Comparison of ENCODE assay signal across 10 cellular contexts in the genomic region with DNA sequence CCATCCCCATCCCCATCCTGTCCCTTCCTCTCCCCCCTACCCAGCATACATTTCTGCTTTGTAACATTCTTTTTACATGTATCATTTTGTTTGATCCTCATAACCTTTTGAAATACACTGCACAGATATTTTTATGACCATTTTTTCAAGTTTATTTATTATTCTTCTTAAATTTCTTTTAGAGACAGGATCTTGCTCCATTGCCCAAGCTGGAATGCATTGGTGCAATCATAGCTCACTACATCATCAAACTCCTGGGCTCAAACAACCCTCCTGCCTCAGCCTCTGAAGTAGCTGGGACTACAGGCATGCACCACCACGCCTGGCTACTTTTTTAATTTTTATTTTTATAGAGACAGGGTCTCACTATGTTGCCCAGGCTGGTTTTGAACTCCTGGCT.
A peak's percentile ranks its signal among the peaks of the same experiment; 100 is the strongest.
DNase-seq lines count a peak whose midpoint lies in the region; ATAC-seq, FAIRE-seq and TF ChIP-seq lines count a peak whose summit lies in the region.
"Had no signal": no experiment of that assay in that cellular context is flagged by ENCODE, and none has a peak within 500 bp of the region (broad histone marks: within the 10 kb centered on the region; RNA-seq: fewer than 3 reads in every experiment).

No MANE protein-coding gene starts in this region.

- peak; percentile 13 for ATAC-seq in IMR-90 (ENCODE audit: low read depth)
- no peak for ATAC-seq in GM19328 (IDR thresholded peaks at IDR 0.05; ENCODE audit: unreplicated experiment)

- peak overlapping the region; percentile 95 for H2BK120ac ChIP-seq in IMR-90 (ENCODE audit: low read depth, low read length)
- H2BK120ac ChIP-seq in H1 (replicated peaks; ENCODE audit: low read depth, low read length), result no peak overlapping the region

- H4K5ac ChIP-seq in IMR-90 (ENCODE audit: low read depth, low read length), result peak overlapping the region; percentile 82; the same call in 1 of the 2 replicates
- H4K5ac ChIP-seq in H1 (ENCODE audit: insufficient read length, low read depth, low read length), result no peak overlapping the region

- H3K18ac ChIP-seq in IMR-90 (ENCODE audit: low read depth, low read length) (peak overlapping the region; percentile 55), H1 (ENCODE audit: extremely low read depth, low read length) (no peak overlapping the region)

- H2AK5ac ChIP-seq in IMR-90 (ENCODE audit: low read depth, low read length) (peak overlapping the region; percentile 74), H1 (ENCODE audit: low read depth, low read length) (no peak overlapping the region)

- DNase-seq in IMR-90 (peak; percentile 72), H1 (ENCODE audit: low read depth in 1 of 2, low spot score in 2 of 2) (no peak), SHP77 treated with DMSO at 0.1 percent for 48 hours (lab: John Stamatoyannopoulos, UW) (no peak), glomerular visceral epithelial cell (ENCODE audit: extremely low spot score) (no peak), NOMO-1 (lab: John Stamatoyannopoulos, UW; ENCODE audit: unreplicated experiment in 2 of 2) (no peak)
- DNase-seq: activated effector memory CD4-positive, alpha-beta T cell treated with anti-CD3 and anti-CD28 coated beads, Interleukin-2, amount 50 U/mL, for 16 hours; SHP77 had no signal

- H2BK5ac ChIP-seq in IMR-90 (ENCODE audit: low read depth, low read length, poor library complexity, severe bottlenecking), result peak overlapping the region; percentile 81
- H2BK5ac ChIP-seq in H1 (ENCODE audit: low read depth, low read length), result peak overlapping the region; percentile 16; the same call in 1 of the 2 replicates

- dilution Hi-C loops in IMR-90 (cut with HindIII; ENCODE audit: low sequenced_read_pairs, unreplicated experiment), result no loop called here

- no peak overlapping the region for H3K4me3 ChIP-seq in IMR-90 (ENCODE audit: insufficient read depth, low read depth, low read length)
- no peak overlapping the region for H3K4me3 ChIP-seq in H1 (ENCODE audit: extremely low read depth in 1 of 4, insufficient read depth in 2 of 4, low read depth in 3 of 4, low read length in 4 of 4)
- H3K4me3 ChIP-seq in mucosa of rectum (ENCODE audit: low read length in 2 of 2), result no peak overlapping the region
- H3K4me3 ChIP-seq in thymus (ENCODE audit: low read length), result no peak overlapping the region

- H2AK9ac ChIP-seq in IMR-90 (replicated peaks; ENCODE audit: low read depth, low read length, poor library complexity), result peak overlapping the region; percentile 92

- no peak for TF ChIP-seq EP300 in H1 (IDR thresholded peaks at IDR 0.05; ENCODE audit: borderline replicate concordance in 1 of 2, low read depth in 2 of 2, low read length in 2 of 2)

- H4K91ac ChIP-seq in IMR-90 (ENCODE audit: insufficient read depth, low read depth, low read length) (peak overlapping the region; percentile 95), H1 (replicated peaks; ENCODE audit: insufficient read length, low read length) (no peak overlapping the region)

- H4K20me1 ChIP-seq in IMR-90 (ENCODE audit: insufficient read depth, low read length), result peaks cover 5% of the 10 kb centered on the region
- H4K20me1 ChIP-seq in H1 (replicated peaks in 1 of 2; ENCODE audit: control insufficient read depth in 1 of 2, insufficient read depth in 2 of 2, low read length in 2 of 2), result no peaks in the 10 kb centered on the region

- peak overlapping the region; percentile 94 for H3K4ac ChIP-seq in IMR-90 (ENCODE audit: low read depth, low read length)
- H3K4ac ChIP-seq in H1 (replicated peaks; ENCODE audit: insufficient read length, low read depth, low read length), result no peak overlapping the region

- H3K36me3 ChIP-seq in IMR-90 (ENCODE audit: control insufficient read depth, insufficient read depth, low read length), result peaks cover 3% of the 10 kb centered on the region; the same call in 1 of the 2 replicates
- H3K36me3 ChIP-seq in H1 (ENCODE audit: control insufficient read depth in 2 of 4, insufficient read depth in 4 of 4, low read length in 3 of 4), result no peaks in the 10 kb centered on the region
- no peaks in the 10 kb centered on the region for H3K36me3 ChIP-seq in mucosa of rectum (ENCODE audit: control insufficient read depth in 2 of 2, insufficient read depth in 2 of 2, low read length in 2 of 2)
- no peaks in the 10 kb centered on the region for H3K36me3 ChIP-seq in thymus (ENCODE audit: control insufficient read depth, insufficient read depth)

- H3K4me1 ChIP-seq in IMR-90 (ENCODE audit: control insufficient read depth, insufficient read depth, low read length), result peaks cover 44% of the 10 kb centered on the region
- H3K4me1 ChIP-seq in H1 (replicated peaks in 1 of 4; ENCODE audit: control insufficient read depth in 3 of 4, insufficient read depth in 4 of 4, low read length in 3 of 4), result peaks cover 13 to 28% (median 22%) of the 10 kb centered on the region in 4 experiments; a peak in 6 of 7 replicates
- peaks cover 29 to 50% of the 10 kb centered on the region in 2 donors for H3K4me1 ChIP-seq in mucosa of rectum (ENCODE audit: control insufficient read depth in 2 of 2, insufficient read depth in 2 of 2, low read length in 2 of 2)
- H3K4me1 ChIP-seq in thymus (ENCODE audit: control insufficient read depth, insufficient read depth, low read length), result no peaks in the 10 kb centered on the region

- H3K23ac ChIP-seq in IMR-90 (ENCODE audit: low read depth, low read length) (peak overlapping the region; percentile 94), H1 (ENCODE audit: insufficient read length) (no peak overlapping the region)

- H3K9me1 ChIP-seq in IMR-90 (ENCODE audit: insufficient read depth, low read length), result peaks cover 40% of the 10 kb centered on the region

- BruUV-seq in IMR-90 (replicated peaks; lab: Mats Ljungman, UMichigan), result no TSS peak

- H3K56ac ChIP-seq in IMR-90 (ENCODE audit: extremely low read depth, insufficient read depth, low read length) (peak overlapping the region; percentile 74), H1 (replicated peaks; ENCODE audit: insufficient read length, low read depth, low read length) (no peak overlapping the region)

- no peak for TF ChIP-seq RAD21 in IMR-90 (IDR thresholded peaks at IDR 0.05; ENCODE audit: low read length)
- no peak for TF ChIP-seq RAD21 in H1 (IDR thresholded peaks at IDR 0.05 in 1 of 2, conservative IDR thresholded peaks at IDR 0.05 in 1 of 2; ENCODE audit: low read depth in 2 of 2, low read length in 2 of 2)

- no peaks in the 10 kb centered on the region for H3K9me3 ChIP-seq in IMR-90 (ENCODE audit: control insufficient read depth, insufficient read depth, low read length)
- no peaks in the 10 kb centered on the region for H3K9me3 ChIP-seq in H1 (ENCODE audit: insufficient read depth in 2 of 2, low read depth in 1 of 2, low read length in 1 of 2)
- H3K9me3 ChIP-seq in mucosa of rectum (ENCODE audit: control insufficient read depth in 2 of 2, low read length in 2 of 2), result no peaks in the 10 kb centered on the region
- no peaks in the 10 kb centered on the region for H3K9me3 ChIP-seq in thymus (ENCODE audit: control insufficient read depth)

- in situ Hi-C loops in IMR-90 (cut with MboI; ENCODE audit: low sequenced_read_pairs), result no loop called here

- H3K9ac ChIP-seq in IMR-90 (ENCODE audit: low read depth, low read length) (peak overlapping the region; percentile 76; the same call in 1 of the 2 replicates), H1 (replicated peaks in 1 of 4; ENCODE audit: extremely low read depth in 1 of 4, low read depth in 3 of 4, low read length in 3 of 4) (no peak overlapping the region), mucosa of rectum (ENCODE audit: low read depth in 1 of 2, low read length in 2 of 2) (peak overlapping the region; percentile 92 to 95)

- H3K23me2 ChIP-seq in H1 (ENCODE audit: low read depth, low read length), result peaks cover 7% of the 10 kb centered on the region

- peak overlapping the region; percentile 85 for H2AFZ ChIP-seq in IMR-90 (replicated peaks; ENCODE audit: low read length, poor library complexity)
- H2AFZ ChIP-seq in H1 (ENCODE audit: low read length), result no peak overlapping the region

- CTCF ChIA-PET in IMR-90 (lab: Yijun Ruan, JAX), result interaction anchor here (0.8 kb wide), 1 partner anchor 90 kb away, joined by 3 read pairs; no protein-coding TSS in a partner anchor
- CTCF ChIA-PET in H1 (lab: Charles Lee; ENCODE audit: partially characterized antibody), result interaction anchor here (0.9 to 5.9 kb wide), 16 partner anchors 11 to 147 kb away, joined by 3 to 28 read pairs (median 4); no protein-coding TSS in a partner anchor

- H2BK12ac ChIP-seq in H1 (ENCODE audit: low read depth, low read length), result peak overlapping the region; percentile 2; the same call in 1 of the 2 replicates

- H2BK15ac ChIP-seq in IMR-90 (ENCODE audit: low read depth, low read length) (peak overlapping the region; percentile 67; the same call in 2 of the 3 replicates), H1 (ENCODE audit: low read length) (no peak overlapping the region)

- H3K4me2 ChIP-seq in IMR-90 (ENCODE audit: low read depth, low read length) (peak overlapping the region; percentile 88), H1 (ENCODE audit: insufficient read depth in 1 of 2, low read depth in 2 of 2, low read length in 2 of 2) (peak overlapping the region in 1 of 2 experiments; percentile 81; a peak in 1 of 4 replicates)

- FAIRE-seq in H1 (lab: Jason Lieb, UNC), result no peak

- intact Hi-C loops in IMR-90 (cut with micrococcal nuclease), result loop anchor here (2.0 to 10.0 kb wide), 5 partner anchors 59 to 587 kb away; partner anchors contain the start of gene AKIP1

- H3K27ac ChIP-seq in IMR-90 (ENCODE audit: insufficient read depth, low read length) (peak overlapping the region; percentile 90), H1 (ENCODE audit: low read depth, low read length) (no peak overlapping the region), mucosa of rectum (ENCODE audit: low read depth in 2 of 2, low read length in 2 of 2) (peak overlapping the region in 1 of 2 donors; percentile 88), thymus (ENCODE audit: low read depth) (peak overlapping the region; percentile 68)

- H4K8ac ChIP-seq in IMR-90 (ENCODE audit: low read depth in 2 of 2, low read length in 2 of 2), result peak overlapping the region; percentile 79 to 96
- H4K8ac ChIP-seq in H1 (ENCODE audit: extremely low read depth, insufficient read depth, low read length), result no peak overlapping the region

- H3K14ac ChIP-seq in IMR-90 (replicated peaks; ENCODE audit: low read depth, low read length) (peak overlapping the region; percentile 99), H1 (ENCODE audit: insufficient read length) (no peak overlapping the region)

- whole genome bisulfite sequencing in IMR-90 (ENCODE audit: extremely low coverage in 2 of 2, insufficient read length in 1 of 2), 2 experiments, result no CpG with 5 or more reads among the region's 1 CpG
- WGBS in H1 (ENCODE audit: extremely low coverage in 1 of 2, insufficient coverage in 1 of 2, insufficient read length in 1 of 2, insufficient replicate concordance in 2 of 2, low coverage in 1 of 2, low lambda C conversion rate in 2 of 2, missing lambda C conversion rate in 1 of 2), 2 experiments, result 100% methylated on average over 1 of the region's 1 CpG; no CpG with 5 or more reads in 1 of the 2 experiments
- WGBS in thymus, result 94% methylated on average over 1 of the region's 1 CpG

- no peak for TF ChIP-seq POLR2A in IMR-90 (IDR thresholded peaks at IDR 0.05; ENCODE audit: low read depth, low read length)
- no peak for TF ChIP-seq POLR2A in H1 (IDR thresholded peaks at IDR 0.05; ENCODE audit: control extremely low read depth in 1 of 2, low read depth in 2 of 2, low read length in 2 of 2)

- no peaks in the 10 kb centered on the region; a peak in 1 of 4 replicates for H3K79me2 ChIP-seq in H1 (ENCODE audit: control insufficient read depth in 1 of 2, insufficient read depth in 2 of 2, low read length in 2 of 2)

- TF ChIP-seq CTCF in IMR-90 (conservative IDR thresholded peaks at IDR 0.05; ENCODE audit: low read depth, low read length) (no peak), H1 (IDR thresholded peaks at IDR 0.05; ENCODE audit: control extremely low read depth in 1 of 3, insufficient read depth in 1 of 3, low read depth in 1 of 3, low read length in 3 of 3) (no peak)

- H3K79me1 ChIP-seq in IMR-90 (ENCODE audit: low read depth in 1 of 2, low read length in 2 of 2) (peaks cover 40 to 87% of the 10 kb centered on the region in 2 experiments), H1 (ENCODE audit: low read depth, low read length) (peaks cover 4% of the 10 kb centered on the region)

- H3K27me3 ChIP-seq in IMR-90 (ENCODE audit: control insufficient read depth, insufficient read depth, low read length) (no peaks in the 10 kb centered on the region), H1 (replicated peaks in 1 of 4; ENCODE audit: control insufficient read depth in 3 of 4, extremely low read depth in 1 of 4, insufficient read depth in 3 of 4, low read length in 3 of 4) (no peaks in the 10 kb centered on the region), mucosa of rectum (ENCODE audit: control insufficient read depth in 2 of 2, insufficient read depth in 2 of 2, low read length in 2 of 2) (no peaks in the 10 kb centered on the region), thymus (ENCODE audit: control insufficient read depth, insufficient read depth) (no peaks in the 10 kb centered on the region)

- H2BK20ac ChIP-seq in IMR-90 (ENCODE audit: low read depth, low read length) (peak overlapping the region; percentile 97), H1 (ENCODE audit: low read length) (no peak overlapping the region)

- POLR2A ChIA-PET in IMR-90 (lab: Charles Lee; ENCODE audit: unreplicated experiment) (interaction anchor here (0.6 to 1.6 kb wide), 3 partner anchors 55 to 96 kb away, joined by 3 to 6 read pairs (median 4); no protein-coding TSS in a partner anchor), H1 (lab: Charles Lee; ENCODE audit: partially characterized antibody) (interaction anchor here (0.7 to 2.8 kb wide), 8 partner anchors 12 to 129 kb away, joined by 3 to 25 read pairs (median 5); partner anchors contain the start of genes RPL27A and TRIM66)

Comparison
In these comparisons a context has a peak if more than half of its experiments do, and no peak if none do; other contexts are left out.
1. H3K9ac ChIP-seq: peak in IMR-90 (single experiment) and mucosa of rectum (2 of 2); none in H1 (0 of 4).